ENCODE assay signal across 28 cellular contexts in the genomic region with DNA sequence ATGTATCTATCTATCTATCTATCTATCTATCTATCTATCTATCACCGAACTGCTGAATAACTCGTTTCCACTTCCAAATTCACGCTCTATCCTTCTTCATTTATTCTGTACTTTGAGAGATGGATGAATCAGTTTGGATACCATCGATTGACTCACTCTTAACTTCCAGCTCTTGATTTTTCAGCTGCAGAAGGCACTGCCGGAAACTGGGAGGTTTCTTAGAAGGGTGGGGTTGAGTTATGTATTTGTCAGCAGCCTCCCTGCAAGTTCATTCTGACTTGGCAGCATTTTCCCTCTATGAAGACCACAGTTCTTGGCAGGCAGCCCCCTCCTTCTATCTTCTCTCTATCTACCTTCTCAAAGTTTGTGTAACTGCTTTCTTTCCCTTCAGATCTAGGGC.
"Had no signal": no experiment of that assay in that cellular context is flagged by ENCODE, and none has a peak within 500 bp of the region (broad histone marks: within the 10 kb centered on the region; RNA-seq: fewer than 3 reads in every experiment).

No MANE protein-coding gene starts in this region.

- DNase-seq: activated CD4-positive, alpha-beta T cell treated with anti-CD3 and anti-CD28 coated beads for 1 hour; activated CD4-positive, alpha-beta T cell treated with anti-CD3 and anti-CD28 coated beads, Interleukin-2, amount 10 ng/mL, durations not matched to agents 7 days and 5 days; activated CD8-positive, alpha-beta T cell treated with anti-CD3 and anti-CD28 coated beads for 36 hours; activated gamma-delta T cell treated with Interleukin-2 at 50 U/mL for 16 hours; activated naive CD4-positive, alpha-beta T cell treated with anti-CD3 and anti-CD28 coated beads, Interleukin-2, amount 50 U/mL, for 16 hours; activated T-cell treated with anti-CD3 and anti-CD28 coated beads, Interleukin-2, amount 50 U/mL, for 4 hours; amniotic stem cell; colonic mucosa; effector memory CD8-positive, alpha-beta T cell; gastrocnemius medialis; glutamatergic neuron; left ventricle myocardium inferior; naive B cell; nephron progenitor cell; ovary; right lobe of liver; stimulated activated CD4-positive, alpha-beta T cell treated with anti-CD3 and anti-CD28 coated beads, Interleukin-12 subunit alpha, Interleukin-12 subunit beta, amount 100 ng/mL, for 4 hours; stimulated activated CD4-positive, alpha-beta T cell treated with anti-CD3 and anti-CD28 coated beads, Interleukin-4, amount 100 ng/mL, for 24 hours; stimulated activated naive CD8-positive, alpha-beta T cell treated with anti-CD3 and anti-CD28 coated beads, Interleukin-15, amount 100 ng/mL, for 72 hours; thyroid gland; upper lobe of right lung had no signal

- H3K27ac Mint-ChIP-seq: activated CD4-positive, alpha-beta T cell treated with anti-CD3 and anti-CD28 coated beads, Interleukin-2, amount 10 ng/mL, durations not matched to agents 7 days and 5 days; activated CD8-positive, alpha-beta T cell treated with anti-CD3 and anti-CD28 coated beads for 36 hours; activated T-helper 17 cell treated with anti-CD3 and anti-CD28 coated beads, Interleukin-2, amount 50 U/mL, for 72 hours; effector memory CD8-positive, alpha-beta T cell; naive B cell; nephron progenitor cell; progenitor cell of endocrine pancreas; stimulated activated memory B cell treated with anti-CD40 and anti-IgM and Interleukin-4, amounts not matched to agents 10 μg/mL and 1 μg/mL and 100 μg/mL, for 72 hours; stimulated activated naive CD8-positive, alpha-beta T cell treated with anti-CD3 and anti-CD28 coated beads, Interleukin-15, amount 100 ng/mL, for 72 hours; WTC11 had no signal

- H3K9me3 ChIP-seq: colonic mucosa, gastrocnemius medialis, left ventricle myocardium inferior, neutrophil, ovary, right lobe of liver, thyroid gland, upper lobe of right lung had no signal

- H3K4me1 ChIP-seq: colonic mucosa, gastrocnemius medialis, left ventricle myocardium inferior, right lobe of liver, thyroid gland, upper lobe of right lung had no signal

- H3K36me3 ChIP-seq: colonic mucosa, gastrocnemius medialis, left ventricle myocardium inferior, neutrophil, ovary, right lobe of liver, thyroid gland, upper lobe of right lung had no signal

- H3K27me3 ChIP-seq: colonic mucosa, gastrocnemius medialis, neutrophil, ovary, right lobe of liver, thyroid gland, upper lobe of right lung had no signal

- H3K4me1 Mint-ChIP-seq: activated CD4-positive, alpha-beta T cell treated with anti-CD3 and anti-CD28 coated beads, Interleukin-2, amount 10 ng/mL, durations not matched to agents 7 days and 5 days; activated T-helper 17 cell treated with anti-CD3 and anti-CD28 coated beads, Interleukin-2, amount 50 U/mL, for 72 hours; naive B cell; nephron progenitor cell; stimulated activated memory B cell treated with anti-CD40 and anti-IgM and Interleukin-4, amounts not matched to agents 10 μg/mL and 1 μg/mL and 100 μg/mL, for 72 hours; stimulated activated naive CD8-positive, alpha-beta T cell treated with anti-CD3 and anti-CD28 coated beads, Interleukin-15, amount 100 ng/mL, for 72 hours; WTC11 had no signal

- H3K36me3 Mint-ChIP-seq: naive B cell; stimulated activated memory B cell treated with anti-CD40 and anti-IgM and Interleukin-4, amounts not matched to agents 10 μg/mL and 1 μg/mL and 100 μg/mL, for 72 hours; WTC11 had no signal

- H3K4me3 ChIP-seq: colonic mucosa, gastrocnemius medialis, left ventricle myocardium inferior, lung, ovary, right lobe of liver, thyroid gland, upper lobe of right lung had no signal

- ATAC-seq: activated CD8-positive, alpha-beta T cell treated with anti-CD3 and anti-CD28 coated beads for 36 hours; activated T-cell treated with anti-CD3 and anti-CD28 coated beads, Interleukin-2, amount 50 U/mL, for 4 hours; activated T-helper 17 cell treated with anti-CD3 and anti-CD28 coated beads, Interleukin-2, amount 50 U/mL, for 72 hours; effector memory CD8-positive, alpha-beta T cell; gastrocnemius medialis; right lobe of liver; stimulated activated memory B cell treated with anti-CD40 and anti-IgM and Interleukin-4, amounts not matched to agents 10 μg/mL and 1 μg/mL and 100 μg/mL, for 72 hours; stimulated activated naive CD8-positive, alpha-beta T cell treated with anti-CD3 and anti-CD28 coated beads, Interleukin-15, amount 100 ng/mL, for 72 hours; upper lobe of right lung; WTC11 had no signal

- H3K9me3 Mint-ChIP-seq: activated CD4-positive, alpha-beta T cell treated with anti-CD3 and anti-CD28 coated beads, Interleukin-2, amount 10 ng/mL, durations not matched to agents 7 days and 5 days; activated CD8-positive, alpha-beta T cell treated with anti-CD3 and anti-CD28 coated beads for 36 hours; activated T-cell treated with anti-CD3 and anti-CD28 coated beads, Interleukin-2, amount 50 U/mL, for 4 hours; activated T-helper 17 cell treated with anti-CD3 and anti-CD28 coated beads, Interleukin-2, amount 50 U/mL, for 72 hours; nephron progenitor cell; stimulated activated memory B cell treated with anti-CD40 and anti-IgM and Interleukin-4, amounts not matched to agents 10 μg/mL and 1 μg/mL and 100 μg/mL, for 72 hours; stimulated activated naive CD8-positive, alpha-beta T cell treated with anti-CD3 and anti-CD28 coated beads, Interleukin-15, amount 100 ng/mL, for 72 hours; WTC11 had no signal

- FAIRE-seq: islet of Langerhans had no signal

- H3K4me3 Mint-ChIP-seq: activated CD4-positive, alpha-beta T cell treated with anti-CD3 and anti-CD28 coated beads, Interleukin-2, amount 10 ng/mL, durations not matched to agents 7 days and 5 days; activated CD8-positive, alpha-beta T cell treated with anti-CD3 and anti-CD28 coated beads for 36 hours; activated T-cell treated with anti-CD3 and anti-CD28 coated beads, Interleukin-2, amount 50 U/mL, for 4 hours; activated T-helper 17 cell treated with anti-CD3 and anti-CD28 coated beads, Interleukin-2, amount 50 U/mL, for 72 hours; effector memory CD8-positive, alpha-beta T cell; naive B cell; nephron progenitor cell; stimulated activated memory B cell treated with anti-CD40 and anti-IgM and Interleukin-4, amounts not matched to agents 10 μg/mL and 1 μg/mL and 100 μg/mL, for 72 hours; stimulated activated naive CD8-positive, alpha-beta T cell treated with anti-CD3 and anti-CD28 coated beads, Interleukin-15, amount 100 ng/mL, for 72 hours; WTC11 had no signal

- H3K27ac ChIP-seq: colonic mucosa, gastrocnemius medialis, left ventricle myocardium inferior, neutrophil, ovary, right lobe of liver, thyroid gland, upper lobe of right lung had no signal

- H3K27me3 Mint-ChIP-seq: activated CD4-positive, alpha-beta T cell treated with anti-CD3 and anti-CD28 coated beads, Interleukin-2, amount 10 ng/mL, durations not matched to agents 7 days and 5 days; activated CD8-positive, alpha-beta T cell treated with anti-CD3 and anti-CD28 coated beads for 36 hours; activated T-helper 17 cell treated with anti-CD3 and anti-CD28 coated beads, Interleukin-2, amount 50 U/mL, for 72 hours; effector memory CD8-positive, alpha-beta T cell; naive B cell; progenitor cell of endocrine pancreas; stimulated activated memory B cell treated with anti-CD40 and anti-IgM and Interleukin-4, amounts not matched to agents 10 μg/mL and 1 μg/mL and 100 μg/mL, for 72 hours; stimulated activated naive CD8-positive, alpha-beta T cell treated with anti-CD3 and anti-CD28 coated beads, Interleukin-15, amount 100 ng/mL, for 72 hours had no signal
